Comparison of ENCODE assay signal across 8 cellular contexts in the genomic region with DNA sequence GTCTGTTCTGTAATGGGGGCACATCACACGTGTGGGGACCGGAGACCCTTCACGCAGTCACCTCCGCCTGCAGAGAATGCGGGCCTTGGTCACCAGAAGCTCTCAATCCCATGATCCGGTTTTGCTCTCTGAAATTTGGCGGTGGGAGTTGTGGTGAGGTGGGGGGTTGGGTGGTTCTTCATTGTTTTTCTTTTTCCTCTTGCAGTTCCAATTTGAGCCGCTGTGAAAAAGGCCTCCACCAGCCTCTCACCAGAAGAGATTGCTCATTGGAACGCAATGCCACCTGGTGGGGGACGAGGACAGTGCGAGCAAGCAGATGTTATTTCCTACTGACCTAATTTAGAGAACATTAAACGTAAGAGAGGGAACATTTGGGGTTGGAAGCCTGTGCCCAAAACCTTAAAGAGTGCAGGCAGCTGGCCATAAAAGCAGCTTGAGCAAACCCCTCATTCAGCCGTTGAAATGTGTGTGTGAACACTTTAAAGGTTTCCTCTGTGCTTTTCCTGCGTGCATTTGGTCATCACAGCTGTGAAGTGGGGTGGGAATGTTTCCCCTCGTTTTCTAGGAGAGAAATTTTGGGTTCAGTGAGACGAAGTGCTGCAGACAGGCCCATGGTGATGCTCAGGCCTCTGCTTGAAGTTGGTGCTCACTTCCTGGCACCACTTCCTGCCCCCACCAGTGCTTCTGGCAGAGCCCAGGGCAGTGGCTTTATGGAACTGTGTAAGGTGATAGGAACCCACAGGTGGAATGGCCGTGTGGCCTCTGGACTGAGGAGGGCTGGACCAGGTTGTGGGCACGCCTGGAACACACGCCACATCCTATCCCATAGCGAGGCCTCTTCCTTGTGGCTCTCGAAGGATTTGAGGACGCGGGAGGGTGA.
DNase-seq lines count a peak whose midpoint lies in the region; ATAC-seq and TF ChIP-seq lines count a peak whose summit lies in the region.

No MANE protein-coding gene starts in this region.

- TF ChIP-seq CTCF in GM12872 (IDR thresholded peaks at IDR 0.05; ENCODE audit: insufficient read depth, low read depth, low read length) (peak; percentile 96), left ventricle myocardium inferior (IDR thresholded peaks at IDR 0.05; ENCODE audit: borderline replicate concordance) (peak; percentile 99)

- H3K36me3 Mint-ChIP-seq in T-cell: peaks cover 8% of the 10 kb centered on the region

- H3K9ac ChIP-seq in rectal smooth muscle tissue (ENCODE audit: low read length): no peak overlapping the region

- H3K4me3 ChIP-seq in left ventricle myocardium inferior (peak overlapping the region; percentile 31), rectal smooth muscle tissue (ENCODE audit: low read length) (peak overlapping the region; percentile 49), aorta (ENCODE audit: low read length in 2 of 2) (no peak overlapping the region)

- peak overlapping the region; percentile 69 to 70 for H3K27ac Mint-ChIP-seq in T-cell

- intact Hi-C loops in left ventricle myocardium inferior (cut with micrococcal nuclease) (loop anchor here (5.0 to 10.0 kb wide), 4 partner anchors 57 to 398 kb away; partner anchors contain the start of gene PHLPP1), aorta (cut with DNase I) (loop anchor here (1.0 to 10.0 kb wide), 7 partner anchors 56 to 400 kb away; partner anchors contain the start of genes PHLPP1 (in 2 of the 2), PIGN (in 1 of the 2) and RELCH (in 1 of the 2))

- H3K9me3 ChIP-seq in left ventricle myocardium inferior (replicated peaks): no peaks in the 10 kb centered on the region
- H3K9me3 ChIP-seq in aorta (ENCODE audit: control insufficient read depth, low read length): no peaks in the 10 kb centered on the region

- H3K9me3 Mint-ChIP-seq in T-cell: no peaks in the 10 kb centered on the region

- peak; percentile 87 for DNase-seq in NCI-H1092 (lab: John Stamatoyannopoulos, UW)
- peak; percentile 63 to 91 (median 82) for DNase-seq in T-cell
- peak; percentile 78 for DNase-seq in amniotic stem cell (lab: John Stamatoyannopoulos, UW)
- peak; percentile 83 for DNase-seq in left ventricle myocardium inferior
- DNase-seq in aorta: peak; percentile 89 to 91

- CTCF ChIA-PET in T-cell (lab: Charles Lee): interaction anchor here (0.5 to 3.9 kb wide), 13 partner anchors 10 to 401 kb away, joined by 3 to 15 read pairs (median 3); partner anchors contain the start of gene ZCCHC2 (in 1 of the 2)

- WGBS in aorta, 2 donors: 34 to 37% methylated on average over 23 of the region's 23 CpGs

- peaks cover 18% of the 10 kb centered on the region for H3K36me3 ChIP-seq in left ventricle myocardium inferior
- H3K36me3 ChIP-seq in rectal smooth muscle tissue (ENCODE audit: control insufficient read depth, insufficient read depth, low read length): peaks cover 4% of the 10 kb centered on the region
- H3K36me3 ChIP-seq in aorta (ENCODE audit: control insufficient read depth in 1 of 2, insufficient read depth in 2 of 2, low read length in 1 of 2): no peaks in the 10 kb centered on the region

- H3K4me1 Mint-ChIP-seq in T-cell: peaks cover 23 to 38% (median 38%) of the 10 kb centered on the region in 3 donors

- H3K27me3 ChIP-seq in left ventricle myocardium inferior (ENCODE audit: low read depth) (no peaks in the 10 kb centered on the region), rectal smooth muscle tissue (ENCODE audit: control insufficient read depth, insufficient read depth, low read length) (no peaks in the 10 kb centered on the region), aorta (ENCODE audit: control insufficient read depth in 1 of 2, insufficient read depth in 2 of 2, low read length in 1 of 2) (no peaks in the 10 kb centered on the region)

- peak overlapping the region in 1 of 3 donors; percentile 58 for H3K4me3 Mint-ChIP-seq in T-cell

- POLR2A ChIA-PET in T-cell (lab: Charles Lee): no interaction called here

- peaks cover 25% of the 10 kb centered on the region for H3K4me1 ChIP-seq in left ventricle myocardium inferior
- peaks cover 7% of the 10 kb centered on the region for H3K4me1 ChIP-seq in rectal smooth muscle tissue (ENCODE audit: control insufficient read depth, insufficient read depth, low read length)
- no peaks in the 10 kb centered on the region for H3K4me1 ChIP-seq in aorta (ENCODE audit: control insufficient read depth in 1 of 2, insufficient read depth in 2 of 2, low read length in 2 of 2)

- H3K27me3 Mint-ChIP-seq in T-cell: no peaks in the 10 kb centered on the region

- ATAC-seq in HG02588 (IDR thresholded peaks at IDR 0.05; ENCODE audit: unreplicated experiment) (peak; percentile 73), T-cell (replicated peaks in 1 of 4) (peak; percentile 89 to 95 (median 92)), aorta (ENCODE audit: low FRiP score) (peak; percentile 92)

- H3K27ac ChIP-seq in left ventricle myocardium inferior (replicated peaks) (peak overlapping the region; percentile 50), rectal smooth muscle tissue (ENCODE audit: low read depth, low read length) (peak overlapping the region; percentile 33), aorta (ENCODE audit: low read depth in 1 of 2, low read length in 2 of 2) (no peak overlapping the region)

Comparison
In these comparisons a context has a peak if more than half of its experiments do, and no peak if none do; other contexts are left out.
1. H3K27ac ChIP-seq: peak in left ventricle myocardium inferior (single experiment) and rectal smooth muscle tissue (single experiment); none in aorta (0 of 2).
2. H3K4me3 ChIP-seq: peak in left ventricle myocardium inferior (single experiment) and rectal smooth muscle tissue (single experiment); none in aorta (0 of 2).
3. Peak in every context shown above with its lines, with median percentiles within 50 percentile points of each other: ATAC-seq and DNase-seq.